25 cellular contexts compared by ENCODE assay signal in the genomic region with DNA sequence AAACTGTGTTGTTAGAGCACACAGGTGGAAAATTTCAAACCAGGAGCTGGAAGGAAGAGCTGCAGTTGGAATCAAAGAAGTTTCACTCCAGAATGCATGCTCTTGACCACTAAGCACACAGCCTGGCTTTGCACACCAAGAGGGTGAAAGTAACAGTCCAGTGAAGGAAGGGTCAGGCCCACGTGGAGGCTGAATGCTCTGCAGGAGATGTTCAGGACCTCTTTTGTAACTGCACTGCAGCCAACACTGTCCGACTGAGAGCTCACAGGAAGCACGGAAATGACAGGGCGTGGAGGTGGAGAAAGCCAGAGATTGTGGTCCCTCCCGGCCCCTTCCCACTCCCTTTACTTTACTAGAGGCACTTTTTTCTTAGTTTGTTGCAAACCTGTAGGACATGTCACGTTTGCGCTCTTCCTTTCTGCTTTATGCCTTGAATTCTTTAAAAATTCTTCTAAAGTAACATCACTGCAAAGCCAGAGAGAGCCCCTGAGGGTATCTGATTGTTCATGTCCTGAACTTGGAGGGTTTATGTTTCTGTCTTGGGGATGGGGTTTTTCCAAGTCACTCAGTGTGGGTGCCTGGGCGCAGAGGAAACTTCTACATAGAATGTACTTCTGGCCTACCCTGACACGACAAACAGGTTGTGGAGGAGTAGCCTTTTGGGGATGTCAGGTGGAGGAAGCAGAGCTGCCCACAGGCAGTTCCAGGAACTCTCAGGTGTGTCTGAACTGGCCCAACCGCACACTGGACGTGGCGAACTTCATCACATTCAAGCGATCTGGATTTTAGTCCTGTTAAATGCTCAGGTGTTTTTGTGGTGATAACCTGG. TPM values are rescaled to one million over a fixed set of nuclear protein-coding genes. Genes with fewer than 3 reads are reported as not detected.
DNase-seq lines count a peak whose midpoint lies in the region; ATAC-seq and TF ChIP-seq lines count a peak whose summit lies in the region.
"Had no signal": no experiment of that assay in that cellular context is flagged by ENCODE, and none has a peak within 500 bp of the region (broad histone marks: within the 10 kb centered on the region; RNA-seq: fewer than 3 reads in every experiment).

No MANE protein-coding gene starts in this region.

- DNase-seq in mammary epithelial cell (peak; percentile 58), breast epithelium (ENCODE audit: low spot score in 2 of 2) (no peak), choroid plexus epithelial cell (ENCODE audit: low read depth) (peak; percentile 70), mesothelial cell of epicardium (ENCODE audit: low spot score in 2 of 2, unreplicated experiment in 2 of 2) (no peak), kidney tubule cell (ENCODE audit: low spot score) (no peak), RPMI8226 (no peak), NCI-H187 treated with DMSO at 0.1 percent for 48 hours (lab: John Stamatoyannopoulos, UW) (no peak)
- DNase-seq: activated CD4-positive, alpha-beta T cell treated with anti-CD3 and anti-CD28 coated beads for 36 hours; activated CD8-positive, alpha-beta memory T cell treated with anti-CD3 and anti-CD28 coated beads for 24 hours; activated naive CD4-positive, alpha-beta T cell treated with anti-CD3 and anti-CD28 coated beads for 36 hours; activated T-cell treated with anti-CD3 and anti-CD28 coated beads, Interleukin-2, amount 50 U/mL, for 4 hours; AML-193; anterior cingulate cortex; cerebellar nuclear complex; effector CD4-positive, alpha-beta T cell; mesendoderm; NCI-H1105 treated with DMSO at 0.1 percent for 48 hours; NCI-H510A; PC-9; SIG-M5; testis had no signal

- H3K4me1 Mint-ChIP-seq in mesothelial cell of epicardium: peaks cover 94% of the 10 kb centered on the region

- H3K4me2 ChIP-seq in mammary epithelial cell (ENCODE audit: insufficient read depth, low read depth, low read length): peak overlapping the region; percentile 34
- H3K4me2 ChIP-seq: PC-9 had no signal

- CTCF ChIA-PET in mammary epithelial cell (lab: Charles Lee; ENCODE audit: low non-redundant PET): no interaction called here

- no peak overlapping the region for H3K9ac ChIP-seq in mammary epithelial cell (ENCODE audit: insufficient read depth, low read length)

- in situ Hi-C loops in mammary epithelial cell (cut with MboI; ENCODE audit: low sequenced_read_pairs in 2 of 2): loop anchor here (25.0 kb wide), 2 partner anchors 171 to 646 kb away; no protein-coding TSS in a partner anchor

- H2AFZ ChIP-seq in mammary epithelial cell (ENCODE audit: low read depth, low read length): peak overlapping the region; percentile 20
- H2AFZ ChIP-seq: PC-9 had no signal

- H3K27ac ChIP-seq in mammary epithelial cell (ENCODE audit: insufficient read depth, low read depth, low read length) (peak overlapping the region; percentile 5), breast epithelium (peak overlapping the region in 1 of 2 donors; percentile 38)
- H3K27ac ChIP-seq: PC-9, prostate gland, testis had no signal

- H3K27me3 Mint-ChIP-seq in mesothelial cell of epicardium (ENCODE audit: low read depth): no peaks in the 10 kb centered on the region
- H3K27me3 Mint-ChIP-seq: activated CD4-positive, alpha-beta T cell treated with anti-CD3 and anti-CD28 coated beads for 36 hours; natural killer cell treated with Interleukin-12 subunit alpha and Interleukin-12 subunit beta and Interleukin-15 and Interleukin-18, amount 100 ng/mL, for 72 hours; stimulated activated memory B cell treated with anti-CD40 and anti-IgM and Interleukin-4, amounts not matched to agents 10 μg/mL and 1 μg/mL and 100 μg/mL, for 72 hours had no signal

- no peaks in the 10 kb centered on the region for H3K9me3 Mint-ChIP-seq in mesothelial cell of epicardium
- H3K9me3 Mint-ChIP-seq: activated naive CD4-positive, alpha-beta T cell treated with anti-CD3 and anti-CD28 coated beads for 36 hours; activated T-cell treated with anti-CD3 and anti-CD28 coated beads, Interleukin-2, amount 50 U/mL, for 4 hours; natural killer cell treated with Interleukin-12 subunit alpha and Interleukin-12 subunit beta and Interleukin-15 and Interleukin-18, amount 100 ng/mL, for 72 hours; stimulated activated memory B cell treated with anti-CD40 and anti-IgM and Interleukin-4, amounts not matched to agents 10 μg/mL and 1 μg/mL and 100 μg/mL, for 72 hours had no signal

- 10% methylated on average over 12 of the region's 13 CpGs for WGBS in mammary epithelial cell (ENCODE audit: low coverage, missing lambda C conversion rate)

- TF ChIP-seq POLR2A in breast epithelium (IDR thresholded peaks at IDR 0.05): no peak

- no peaks in the 10 kb centered on the region for H3K9me3 ChIP-seq in mammary epithelial cell (replicated peaks; ENCODE audit: insufficient read depth, low read length)
- H3K9me3 ChIP-seq in breast epithelium: no peaks in the 10 kb centered on the region
- H3K9me3 ChIP-seq: prostate gland, testis had no signal

- H3K4me1 ChIP-seq in mammary epithelial cell (ENCODE audit: insufficient read depth, low read length) (peaks cover 56% of the 10 kb centered on the region), breast epithelium (peaks cover 0 to 14% of the 10 kb centered on the region in 2 donors)
- H3K4me1 ChIP-seq: prostate gland had no signal

- H4K20me1 ChIP-seq in mammary epithelial cell (ENCODE audit: insufficient read depth, low read length): no peaks in the 10 kb centered on the region

- H3K4me3 Mint-ChIP-seq in mesothelial cell of epicardium: no peak overlapping the region
- H3K4me3 Mint-ChIP-seq: activated CD4-positive, alpha-beta T cell treated with anti-CD3 and anti-CD28 coated beads for 36 hours; activated naive CD4-positive, alpha-beta T cell treated with anti-CD3 and anti-CD28 coated beads for 36 hours; activated T-cell treated with anti-CD3 and anti-CD28 coated beads, Interleukin-2, amount 50 U/mL, for 4 hours; natural killer cell treated with Interleukin-12 subunit alpha and Interleukin-12 subunit beta and Interleukin-15 and Interleukin-18, amount 100 ng/mL, for 72 hours; stimulated activated memory B cell treated with anti-CD40 and anti-IgM and Interleukin-4, amounts not matched to agents 10 μg/mL and 1 μg/mL and 100 μg/mL, for 72 hours had no signal

- H3K27me3 ChIP-seq in mammary epithelial cell (ENCODE audit: insufficient read depth, low read length) (no peaks in the 10 kb centered on the region), breast epithelium (no peaks in the 10 kb centered on the region)
- H3K27me3 ChIP-seq: testis had no signal

- dilution Hi-C loops in mammary epithelial cell (cut with HindIII; ENCODE audit: low sequenced_read_pairs): no loop called here

- BruUV-seq in mammary epithelial cell (replicated peaks; lab: Mats Ljungman, UMichigan): no TSS peak

- no peak for ATAC-seq in HG02798 (IDR thresholded peaks at IDR 0.05; ENCODE audit: poor library complexity, unreplicated experiment)
- ATAC-seq: activated CD4-positive, alpha-beta T cell treated with anti-CD3 and anti-CD28 coated beads for 36 hours; activated T-cell treated with anti-CD3 and anti-CD28 coated beads, Interleukin-2, amount 50 U/mL, for 4 hours; natural killer cell treated with Interleukin-12 subunit alpha and Interleukin-12 subunit beta and Interleukin-15 and Interleukin-18, amount 100 ng/mL, for 72 hours; stimulated activated memory B cell treated with anti-CD40 and anti-IgM and Interleukin-4, amounts not matched to agents 10 μg/mL and 1 μg/mL and 100 μg/mL, for 72 hours had no signal

- intact Hi-C loops in mammary epithelial cell (cut with micrococcal nuclease) (loop anchor here (5.0 to 10.0 kb wide), 2 partner anchors 538 to 656 kb away; no protein-coding TSS in a partner anchor), breast epithelium (cut with DNase I; ENCODE audit: low total_unique reads) (no loop called here)

- peaks cover 4% of the 10 kb centered on the region for H3K36me3 Mint-ChIP-seq in mesothelial cell of epicardium
- H3K36me3 Mint-ChIP-seq: natural killer cell treated with Interleukin-12 subunit alpha and Interleukin-12 subunit beta and Interleukin-15 and Interleukin-18, amount 100 ng/mL, for 72 hours had no signal

- H3K36me3 ChIP-seq in mammary epithelial cell (ENCODE audit: insufficient read depth, low read length) (peaks cover under 1% of the 10 kb centered on the region), breast epithelium (no peaks in the 10 kb centered on the region)
- H3K36me3 ChIP-seq: prostate gland had no signal

- peaks cover under 1% of the 10 kb centered on the region for H3K79me2 ChIP-seq in mammary epithelial cell (ENCODE audit: insufficient read depth, low read length)

- no peak overlapping the region for H3K4me3 ChIP-seq in mammary epithelial cell (replicated peaks in 1 of 3; ENCODE audit: insufficient read depth in 1 of 3, low read depth in 2 of 3, low read length in 3 of 3)
- H3K4me3 ChIP-seq in breast epithelium: no peak overlapping the region
- no peak overlapping the region for H3K4me3 ChIP-seq in choroid plexus epithelial cell (ENCODE audit: low read depth, low read length)
- H3K4me3 ChIP-seq: PC-9, prostate gland, testis had no signal

- H3K27ac Mint-ChIP-seq in mesothelial cell of epicardium: peak overlapping the region; percentile 92
- H3K27ac Mint-ChIP-seq: activated CD4-positive, alpha-beta T cell treated with anti-CD3 and anti-CD28 coated beads for 36 hours; activated naive CD4-positive, alpha-beta T cell treated with anti-CD3 and anti-CD28 coated beads for 36 hours; natural killer cell treated with Interleukin-12 subunit alpha and Interleukin-12 subunit beta and Interleukin-15 and Interleukin-18, amount 100 ng/mL, for 72 hours; stimulated activated memory B cell treated with anti-CD40 and anti-IgM and Interleukin-4, amounts not matched to agents 10 μg/mL and 1 μg/mL and 100 μg/mL, for 72 hours had no signal

- TF ChIP-seq CTCF in mammary epithelial cell (conservative IDR thresholded peaks at IDR 0.05 in 1 of 2, IDR thresholded peaks at IDR 0.05 in 1 of 2; ENCODE audit: extremely low read depth in 1 of 2, insufficient read depth in 1 of 2, low read depth in 1 of 2, low read length in 2 of 2) (no peak), breast epithelium (IDR thresholded peaks at IDR 0.05) (no peak), choroid plexus epithelial cell (conservative IDR thresholded peaks at IDR 0.05; ENCODE audit: low read depth, low read length) (no peak), mesothelial cell of epicardium (IDR thresholded peaks at IDR 0.05; ENCODE audit: unreplicated experiment) (no peak)

RNA-seq across cellular contexts. Expression of a gene that starts 40.9 kb away (rescaled TPM):
- total RNA-seq in mammary epithelial cell (100 to 1,000 TPM; 244 to 283 TPM), breast epithelium (10 to 100 TPM; 49.0 to 97.9 (median 75.7) TPM), mesothelial cell of epicardium (70.6 to 74.1 TPM (median 70.9 TPM) in 3 replicates)
- 54.7 TPM for polyA plus RNA-seq in mammary epithelial cell
- 300 TPM for polyA minus RNA-seq in mammary epithelial cell

Comparison
In these comparisons a context has a peak if more than half of its experiments do, and no peak if none do; other contexts are left out.
1. DNase-seq: peak in mammary epithelial cell (single experiment) and choroid plexus epithelial cell (single experiment); none in breast epithelium (0 of 2), mesothelial cell of epicardium (0 of 2), kidney tubule cell (single experiment), RPMI8226 (single experiment) and NCI-H187 treated with DMSO at 0.1 percent for 48 hours (single experiment).